16 cellular contexts compared by ENCODE assay signal in the genomic region with DNA sequence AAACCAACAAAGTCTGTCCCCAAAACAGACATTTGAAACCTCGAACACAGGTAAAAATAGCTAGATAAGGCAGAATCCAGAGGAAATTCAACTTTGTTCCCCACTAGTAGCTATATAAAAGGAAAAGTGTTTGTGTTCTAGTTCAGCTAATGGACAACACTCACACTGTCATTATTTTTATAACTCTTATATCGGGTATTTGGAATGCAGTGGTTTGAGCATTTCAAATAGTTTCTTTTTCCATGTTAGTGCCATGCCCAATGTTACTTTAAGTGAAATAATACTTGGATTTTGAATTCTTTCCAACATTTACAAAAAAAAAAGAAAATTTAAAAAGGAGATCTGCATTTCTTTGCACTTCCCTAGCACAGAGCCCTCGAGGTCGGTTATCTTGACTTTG.
A peak's percentile ranks its signal among the peaks of the same experiment; 100 is the strongest.
DNase-seq lines count a peak whose midpoint lies in the region; TF ChIP-seq lines count a peak whose summit lies in the region.
"Had no signal": no experiment of that assay in that cellular context is flagged by ENCODE, and none has a peak within 500 bp of the region (broad histone marks: within the 10 kb centered on the region; RNA-seq: fewer than 3 reads in every experiment).

No MANE protein-coding gene starts in this region.

- TF ChIP-seq RAD21 in SK-N-SH (IDR thresholded peaks at IDR 0.05; ENCODE audit: low read length) = no peak

- TF ChIP-seq CTCF in SK-N-SH (IDR thresholded peaks at IDR 0.05) (no peak), osteocyte (IDR thresholded peaks at IDR 0.05) (no peak)

- peak overlapping the region in 1 of 2 experiments; percentile 10; a peak in 2 of 4 replicates for H3K27ac ChIP-seq in SK-N-SH (ENCODE audit: low read depth in 2 of 2, low read length in 1 of 2)
- H3K27ac ChIP-seq: HL-60 had no signal

- 90% methylated on average over 4 of the region's 4 CpGs for WGBS in SK-N-SH (ENCODE audit: low lambda C conversion rate)

- peaks cover 0 to 8% of the 10 kb centered on the region in 2 experiments; a peak in 3 of 4 replicates for H3K4me1 ChIP-seq in SK-N-SH (ENCODE audit: control insufficient read depth in 1 of 2, insufficient read depth in 2 of 2, low read depth in 1 of 2, low read length in 1 of 2)
- H3K4me1 ChIP-seq: BE2C had no signal

- H3K4me1 Mint-ChIP-seq in osteocyte (ENCODE audit: unreplicated experiment) = peaks cover 25% of the 10 kb centered on the region

- H3K9me3 ChIP-seq in SK-N-SH = no peaks in the 10 kb centered on the region
- H3K9me3 ChIP-seq: BE2C had no signal

- H3F3A ChIP-seq in SK-N-SH (replicated peaks; ENCODE audit: insufficient read depth) = peaks cover 3% of the 10 kb centered on the region

- H3K79me2 ChIP-seq in SK-N-SH (ENCODE audit: insufficient read depth) = no peaks in the 10 kb centered on the region

- no peaks in the 10 kb centered on the region for H3K27me3 Mint-ChIP-seq in osteocyte (ENCODE audit: unreplicated experiment)

- POLR2A ChIA-PET in SK-N-SH (lab: Yijun Ruan, JAX) = no interaction called here
- POLR2A ChIA-PET in HEK293T (lab: Yijun Ruan, JAX) = no interaction called here

- H3K36me3 ChIP-seq in SK-N-SH (replicated peaks in 1 of 2; ENCODE audit: control insufficient read depth in 1 of 2, insufficient read depth in 2 of 2, low read length in 1 of 2) = peaks cover 3 to 30% of the 10 kb centered on the region in 2 experiments
- H3K36me3 ChIP-seq: BE2C had no signal

- H3K9me2 ChIP-seq in SK-N-SH = no peaks in the 10 kb centered on the region

- 0 out of 2 replicates have a peak overlapping the region, but pooled peaks have one; percentile 7 for H3K4me2 ChIP-seq in SK-N-SH

- H2AFZ ChIP-seq in SK-N-SH (ENCODE audit: low read depth) = peak overlapping the region; percentile 52; the same call in 1 of the 2 replicates

- no peaks in the 10 kb centered on the region for H4K20me1 ChIP-seq in SK-N-SH (ENCODE audit: insufficient read depth)

- no peaks in the 10 kb centered on the region for H3K9me3 Mint-ChIP-seq in osteocyte (ENCODE audit: unreplicated experiment)
- H3K9me3 Mint-ChIP-seq: CD8-positive, alpha-beta T cell had no signal

- no peak overlapping the region for H3K4me3 Mint-ChIP-seq in osteocyte (ENCODE audit: unreplicated experiment)
- H3K4me3 Mint-ChIP-seq: CD8-positive, alpha-beta T cell had no signal

- H3K27ac Mint-ChIP-seq in osteocyte (ENCODE audit: unreplicated experiment) = peak overlapping the region; percentile 75
- H3K27ac Mint-ChIP-seq: CD8-positive, alpha-beta T cell had no signal

- CTCF ChIA-PET in SK-N-SH (lab: Yijun Ruan, JAX) (interaction anchor here (0.6 to 0.9 kb wide), 2 partner anchors 9 to 183 kb away, joined by 3 to 5 read pairs; no protein-coding TSS in a partner anchor), HEK293T (lab: Yijun Ruan, JAX) (no interaction called here)

- peaks cover 23% of the 10 kb centered on the region for H3K36me3 Mint-ChIP-seq in osteocyte (ENCODE audit: unreplicated experiment)
- H3K36me3 Mint-ChIP-seq: CD8-positive, alpha-beta T cell had no signal

- no peak for TF ChIP-seq EP300 in SK-N-SH (IDR thresholded peaks at IDR 0.05; ENCODE audit: borderline replicate concordance in 1 of 2, low read depth in 1 of 2, low read length in 1 of 2)

- peak; percentile 27 for DNase-seq in EH (ENCODE audit: low read depth)
- no peak for DNase-seq in SK-N-SH
- DNase-seq in fibroblast of peridontal ligament (ENCODE audit: extremely low read depth) = peak; percentile 59
- DNase-seq in osteocyte (ENCODE audit: extremely low spot score, unreplicated experiment) = no peak
- no peak for DNase-seq in activated CD8-positive, alpha-beta memory T cell treated with anti-CD3 and anti-CD28 coated beads, Interleukin-2, amount 50 U/mL, for 4 hours
- DNase-seq in HEK293T (ENCODE audit: extremely low spot score) = no peak
- DNase-seq in stimulated activated CD4-positive, alpha-beta T cell treated with anti-CD3 and anti-CD28 coated beads, Interleukin-12 subunit alpha, Interleukin-12 subunit beta, amount 100 ng/mL, for 4 hours = no peak
- DNase-seq in activated CD4-positive, alpha-beta T cell treated with anti-CD3 and anti-CD28 coated beads for 48 hours = no peak
- DNase-seq: BE2C; CD8-positive, alpha-beta T cell; GOT3; NCI-H1092; NCI-H1694; PC-3 had no signal

- H3K27me3 ChIP-seq in SK-N-SH (ENCODE audit: insufficient read depth) = no peaks in the 10 kb centered on the region
- H3K27me3 ChIP-seq: BE2C had no signal

- H3K9ac ChIP-seq in SK-N-SH = no peak overlapping the region

- no peak overlapping the region for H3K4me3 ChIP-seq in SK-N-SH (ENCODE audit: low read depth in 2 of 2, low read length in 1 of 2)
- H3K4me3 ChIP-seq: K562 had no signal

TF ChIP-seq in SK-N-SH, 30 proteins besides CTCF, POLR2A, EP300 and RAD21:
- TF ChIP-seq, protein P1, sequence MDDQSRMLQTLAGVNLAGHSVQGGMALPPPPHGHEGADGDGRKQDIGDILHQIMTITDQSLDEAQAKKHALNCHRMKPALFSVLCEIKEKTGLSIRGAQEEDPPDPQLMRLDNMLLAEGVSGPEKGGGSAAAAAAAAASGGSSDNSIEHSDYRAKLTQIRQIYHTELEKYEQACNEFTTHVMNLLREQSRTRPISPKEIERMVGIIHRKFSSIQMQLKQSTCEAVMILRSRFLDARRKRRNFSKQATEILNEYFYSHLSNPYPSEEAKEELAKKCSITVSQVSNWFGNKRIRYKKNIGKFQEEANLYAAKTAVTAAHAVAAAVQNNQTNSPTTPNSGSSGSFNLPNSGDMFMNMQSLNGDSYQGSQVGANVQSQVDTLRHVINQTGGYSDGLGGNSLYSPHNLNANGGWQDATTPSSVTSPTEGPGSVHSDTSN (IDR thresholded peaks at IDR 0.05) = no peak
- peak; percentile 49; the same call in 1 of the 2 replicates for TF ChIP-seq MEF2A (IDR thresholded peaks at IDR 0.05; ENCODE audit: borderline replicate concordance, low read depth)

TF ChIP-seq in HEK293T, 16 proteins besides CTCF, POLR2A, EP300 and RAD21:
- TF ChIP-seq TARDBP (IDR thresholded peaks at IDR 0.05) (no peak), FOXA1 (IDR thresholded peaks at IDR 0.05) (no peak), ELF4 (IDR thresholded peaks at IDR 0.05) (no peak), FOXK2 (IDR thresholded peaks at IDR 0.05) (no peak), NFRKB (IDR thresholded peaks at IDR 0.05) (no peak), SP1 (IDR thresholded peaks at IDR 0.05) (no peak), HDGF (IDR thresholded peaks at IDR 0.05; ENCODE audit: borderline replicate concordance) (no peak), BHLHE40 (IDR thresholded peaks at IDR 0.05; ENCODE audit: borderline replicate concordance) (no peak), ZNF384 (IDR thresholded peaks at IDR 0.05) (no peak), LEF1 (IDR thresholded peaks at IDR 0.05; ENCODE audit: borderline replicate concordance) (no peak), SUZ12 (IDR thresholded peaks at IDR 0.05) (no peak), FOXM1 (IDR thresholded peaks at IDR 0.05; ENCODE audit: borderline replicate concordance) (no peak), ARNT (IDR thresholded peaks at IDR 0.05) (no peak), L3MBTL2 (conservative IDR thresholded peaks at IDR 0.05) (no peak), CTBP1 (IDR thresholded peaks at IDR 0.05; ENCODE audit: borderline replicate concordance) (no peak)
- TF ChIP-seq, protein P2, sequence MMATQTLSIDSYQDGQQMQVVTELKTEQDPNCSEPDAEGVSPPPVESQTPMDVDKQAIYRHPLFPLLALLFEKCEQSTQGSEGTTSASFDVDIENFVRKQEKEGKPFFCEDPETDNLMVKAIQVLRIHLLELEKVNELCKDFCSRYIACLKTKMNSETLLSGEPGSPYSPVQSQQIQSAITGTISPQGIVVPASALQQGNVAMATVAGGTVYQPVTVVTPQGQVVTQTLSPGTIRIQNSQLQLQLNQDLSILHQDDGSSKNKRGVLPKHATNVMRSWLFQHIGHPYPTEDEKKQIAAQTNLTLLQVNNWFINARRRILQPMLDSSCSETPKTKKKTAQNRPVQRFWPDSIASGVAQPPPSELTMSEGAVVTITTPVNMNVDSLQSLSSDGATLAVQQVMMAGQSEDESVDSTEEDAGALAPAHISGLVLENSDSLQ (IDR thresholded peaks at IDR 0.05) = no peak

Comparison
In these comparisons a context has a peak if more than half of its experiments do, and no peak if none do; other contexts are left out.
1. DNase-seq: peak in EH (single experiment) and fibroblast of peridontal ligament (single experiment); none in SK-N-SH (single experiment), osteocyte (single experiment), activated CD8-positive, alpha-beta memory T cell treated with anti-CD3 and anti-CD28 coated beads, Interleukin-2, amount 50 U/mL, for 4 hours (single experiment), HEK293T (single experiment), stimulated activated CD4-positive, alpha-beta T cell treated with anti-CD3 and anti-CD28 coated beads, Interleukin-12 subunit alpha, Interleukin-12 subunit beta, amount 100 ng/mL, for 4 hours (single experiment) and activated CD4-positive, alpha-beta T cell treated with anti-CD3 and anti-CD28 coated beads for 48 hours (single experiment).